Comparison of ENCODE assay signal across 15 cellular contexts in the genomic region with DNA sequence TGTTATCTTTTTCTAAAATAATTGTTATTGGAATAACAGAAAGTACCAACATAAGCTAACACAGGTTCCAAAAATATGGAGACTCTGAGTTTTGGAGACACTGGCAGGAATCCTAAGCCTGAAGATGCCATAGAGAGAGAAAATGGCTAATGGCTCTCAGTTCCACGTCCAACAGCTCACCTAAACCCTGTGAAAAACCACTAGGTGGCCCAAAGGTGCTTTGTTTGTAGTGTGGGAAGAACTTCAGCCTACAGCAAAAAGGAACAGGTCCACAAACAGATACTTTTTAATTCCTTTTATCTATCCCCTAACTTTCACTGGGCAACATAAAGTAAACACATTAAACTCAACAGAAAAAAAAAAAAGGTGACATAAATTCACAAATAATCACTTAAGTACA.
A peak's percentile ranks its signal among the peaks of the same experiment; 100 is the strongest.
DNase-seq lines count a peak whose midpoint lies in the region; ATAC-seq and TF ChIP-seq lines count a peak whose summit lies in the region.
"Had no signal": no experiment of that assay in that cellular context is flagged by ENCODE, and none has a peak within 500 bp of the region (broad histone marks: within the 10 kb centered on the region; RNA-seq: fewer than 3 reads in every experiment).

No MANE protein-coding gene starts in this region.

- ATAC-seq in T-helper 17 cell = no peak
- no peak for ATAC-seq in effector memory CD8-positive, alpha-beta T cell (replicated peaks)
- ATAC-seq: activated CD8-positive, alpha-beta memory T cell treated with anti-CD3 and anti-CD28 coated beads, Interleukin-2, amount 10 ng/mL, durations not matched to agents 7 days and 5 days; left ventricle myocardium superior had no signal

- TF ChIP-seq CTCF in GM13977 (IDR thresholded peaks at IDR 0.05; ENCODE audit: extremely low read depth, insufficient read depth, missing control alignments) (peak; percentile 8), fibroblast of the aortic adventitia (IDR thresholded peaks at IDR 0.05; ENCODE audit: insufficient read depth, low read length) (peak; percentile 5)

- peaks cover under 1 to 19% of the 10 kb centered on the region in 2 donors for H3K9me3 Mint-ChIP-seq in effector memory CD8-positive, alpha-beta T cell
- H3K9me3 Mint-ChIP-seq: activated naive CD4-positive, alpha-beta T cell treated with anti-CD3 and anti-CD28 coated beads, Interleukin-2, amount 10 ng/mL, durations not matched to agents 7 days and 5 days; nephron progenitor cell had no signal

- in situ Hi-C loops in ACHN (cut with HindIII; ENCODE audit: low pct_ligation_motif_present, low pct_unique_long_range_greater_than_20kb, low sequenced_read_pairs) (no loop called here), GM13977 (cut with MboI; ENCODE audit: low pct_unique_long_range_greater_than_20kb, low sequenced_read_pairs, unreplicated experiment) (no loop called here)

- no peak overlapping the region for H3K4me3 ChIP-seq in fibroblast of the aortic adventitia (ENCODE audit: low read depth, low read length)
- H3K4me3 ChIP-seq: sigmoid colon had no signal

- H3K4me3 Mint-ChIP-seq in T-helper 17 cell = no peak overlapping the region
- H3K4me3 Mint-ChIP-seq in effector memory CD8-positive, alpha-beta T cell = no peak overlapping the region
- H3K4me3 Mint-ChIP-seq: activated CD8-positive, alpha-beta memory T cell treated with anti-CD3 and anti-CD28 coated beads, Interleukin-2, amount 10 ng/mL, durations not matched to agents 7 days and 5 days; activated naive CD4-positive, alpha-beta T cell treated with anti-CD3 and anti-CD28 coated beads, Interleukin-2, amount 10 ng/mL, durations not matched to agents 7 days and 5 days; nephron progenitor cell had no signal

- no peaks in the 10 kb centered on the region for H3K36me3 Mint-ChIP-seq in T-helper 17 cell (ENCODE audit: low read depth)
- H3K36me3 Mint-ChIP-seq in effector memory CD8-positive, alpha-beta T cell (ENCODE audit: insufficient read depth) = no peaks in the 10 kb centered on the region
- H3K36me3 Mint-ChIP-seq: activated CD8-positive, alpha-beta memory T cell treated with anti-CD3 and anti-CD28 coated beads, Interleukin-2, amount 10 ng/mL, durations not matched to agents 7 days and 5 days; activated naive CD4-positive, alpha-beta T cell treated with anti-CD3 and anti-CD28 coated beads, Interleukin-2, amount 10 ng/mL, durations not matched to agents 7 days and 5 days had no signal

- peak; percentile 20 for DNase-seq in ACHN
- no peak for DNase-seq in GM13977 (ENCODE audit: low spot score)
- peak; percentile 36 for DNase-seq in OCI-M1 (lab: John Stamatoyannopoulos, UW)
- DNase-seq in fibroblast of the aortic adventitia (ENCODE audit: low read depth) = no peak
- no peak for DNase-seq in NCI-H226
- no peak for DNase-seq in T-helper 17 cell
- DNase-seq in NCI-H2081 treated with DMSO at 0.1 percent for 48 hours (lab: John Stamatoyannopoulos, UW) = no peak
- no peak for DNase-seq in effector memory CD8-positive, alpha-beta T cell
- DNase-seq: activated CD8-positive, alpha-beta memory T cell treated with anti-CD3 and anti-CD28 coated beads, Interleukin-2, amount 10 ng/mL, durations not matched to agents 7 days and 5 days; activated naive CD4-positive, alpha-beta T cell treated with anti-CD3 and anti-CD28 coated beads, Interleukin-2, amount 10 ng/mL, durations not matched to agents 7 days and 5 days; C1 segment of cervical spinal cord; left ventricle myocardium superior; NCI-H2227 treated with DMSO at 0.1 percent for 48 hours; nephron progenitor cell; sigmoid colon had no signal

- no peaks in the 10 kb centered on the region for H3K4me1 Mint-ChIP-seq in T-helper 17 cell
- H3K4me1 Mint-ChIP-seq in effector memory CD8-positive, alpha-beta T cell (ENCODE audit: low read depth in 2 of 2) = no peaks in the 10 kb centered on the region
- H3K4me1 Mint-ChIP-seq: activated CD8-positive, alpha-beta memory T cell treated with anti-CD3 and anti-CD28 coated beads, Interleukin-2, amount 10 ng/mL, durations not matched to agents 7 days and 5 days; activated naive CD4-positive, alpha-beta T cell treated with anti-CD3 and anti-CD28 coated beads, Interleukin-2, amount 10 ng/mL, durations not matched to agents 7 days and 5 days; nephron progenitor cell had no signal

- H3K9me3 ChIP-seq in T-helper 17 cell (ENCODE audit: control insufficient read depth, low read length, poor library complexity, severe bottlenecking) = no peaks in the 10 kb centered on the region

- no peak overlapping the region for H3K27ac Mint-ChIP-seq in T-helper 17 cell
- no peak overlapping the region for H3K27ac Mint-ChIP-seq in effector memory CD8-positive, alpha-beta T cell
- H3K27ac Mint-ChIP-seq: activated CD8-positive, alpha-beta memory T cell treated with anti-CD3 and anti-CD28 coated beads, Interleukin-2, amount 10 ng/mL, durations not matched to agents 7 days and 5 days; activated naive CD4-positive, alpha-beta T cell treated with anti-CD3 and anti-CD28 coated beads, Interleukin-2, amount 10 ng/mL, durations not matched to agents 7 days and 5 days; nephron progenitor cell had no signal

- no peaks in the 10 kb centered on the region for H3K27me3 Mint-ChIP-seq in T-helper 17 cell
- H3K27me3 Mint-ChIP-seq in effector memory CD8-positive, alpha-beta T cell = no peaks in the 10 kb centered on the region
- H3K27me3 Mint-ChIP-seq: activated CD8-positive, alpha-beta memory T cell treated with anti-CD3 and anti-CD28 coated beads, Interleukin-2, amount 10 ng/mL, durations not matched to agents 7 days and 5 days; activated naive CD4-positive, alpha-beta T cell treated with anti-CD3 and anti-CD28 coated beads, Interleukin-2, amount 10 ng/mL, durations not matched to agents 7 days and 5 days had no signal

Comparison
In these comparisons a context has a peak if more than half of its experiments do, and no peak if none do; other contexts are left out.
1. DNase-seq: peak in ACHN (single experiment) and OCI-M1 (single experiment); none in GM13977 (single experiment), fibroblast of the aortic adventitia (single experiment), NCI-H226 (single experiment), T-helper 17 cell (0 of 3), NCI-H2081 treated with DMSO at 0.1 percent for 48 hours (single experiment) and effector memory CD8-positive, alpha-beta T cell (0 of 3).